In genomic region chr3:150371741-150372254, GRCh38 we compare ENCODE assay signal across 8 cellular contexts. TPM values are rescaled to one million over a fixed set of nuclear protein-coding genes. Genes with fewer than 3 reads are reported as not detected.
DNase-seq lines count a peak whose midpoint lies in the region; ATAC-seq and TF ChIP-seq lines count a peak whose summit lies in the region.

No MANE protein-coding gene starts in this region.

- H2AFZ ChIP-seq in osteoblast (ENCODE audit: low read length) = peak overlapping the region; percentile 49

- ATAC-seq in GM18502 (IDR thresholded peaks at IDR 0.05; ENCODE audit: poor library complexity, unreplicated experiment) = no peak

- peak overlapping the region; percentile 99 for H3K4me2 ChIP-seq in osteoblast (ENCODE audit: insufficient read depth, low read length)

- peak overlapping the region; percentile 49 for H3K4me3 ChIP-seq in fibroblast of mammary gland (ENCODE audit: control insufficient read depth, low read depth, low read length)
- H3K4me3 ChIP-seq in osteoblast (ENCODE audit: insufficient read depth, low read length) = peak overlapping the region; percentile 75

- no peaks in the 10 kb centered on the region for H4K20me1 ChIP-seq in osteoblast (ENCODE audit: insufficient read depth, low read length)

- H3K36me3 ChIP-seq in osteoblast (ENCODE audit: insufficient read depth, low read length) = no peaks in the 10 kb centered on the region

- H3K9me3 ChIP-seq in osteoblast (ENCODE audit: low read depth, low read length) = no peaks in the 10 kb centered on the region

- DNase-seq in ELR (ENCODE audit: low read depth) (peak; percentile 100), RPMI7951 (ENCODE audit: low read depth) (peak; percentile 98), fibroblast of mammary gland (ENCODE audit: low read depth) (peak; percentile 98), osteoblast (ENCODE audit: insufficient read length, low spot score, missing footprints) (peak; percentile 51), NCI-H1105 treated with DMSO at 0.1 percent for 48 hours (lab: John Stamatoyannopoulos, UW) (no peak), GF-D8 (lab: John Stamatoyannopoulos, UW) (no peak)
- no peak for DNase-seq in stimulated activated naive CD4-positive, alpha-beta T cell treated with Interleukin-2 at 50 U/mL for 16 hours (lab: John Stamatoyannopoulos, UW)

- H3K27me3 ChIP-seq in osteoblast (ENCODE audit: insufficient read depth, low read length) = no peaks in the 10 kb centered on the region

- H3K27ac ChIP-seq in osteoblast (ENCODE audit: low read depth, low read length) = peak overlapping the region; percentile 97

- H3K4me1 ChIP-seq in osteoblast (ENCODE audit: insufficient read depth, low read length) = peaks cover 46% of the 10 kb centered on the region

- TF ChIP-seq CTCF in fibroblast of mammary gland (conservative IDR thresholded peaks at IDR 0.05; ENCODE audit: control insufficient read depth, insufficient read depth, low read depth, low read length) = no peak
- TF ChIP-seq CTCF in osteoblast (IDR thresholded peaks at IDR 0.05; ENCODE audit: extremely low read depth, low read depth, low read length) = no peak

- peaks cover 9% of the 10 kb centered on the region for H3K79me2 ChIP-seq in osteoblast (ENCODE audit: insufficient read depth, low read length)

RNA-seq across cellular contexts. Expression of gene TSC22D2, which starts 36.3 kb away (rescaled TPM):
- 6.2 and 8.9 TPM in 2 replicates for total RNA-seq in RPMI7951 (2014; rRNA removed; shearing (Covaris generic))
- 13.4 and 15.3 TPM in 2 replicates for total RNA-seq in osteoblast

Comparison
In these comparisons a context has a peak if more than half of its experiments do, and no peak if none do; other contexts are left out.
1. DNase-seq: peak in ELR (single experiment), RPMI7951 (single experiment), fibroblast of mammary gland (single experiment) and osteoblast (single experiment); none in NCI-H1105 treated with DMSO at 0.1 percent for 48 hours (single experiment), stimulated activated naive CD4-positive, alpha-beta T cell treated with Interleukin-2 at 50 U/mL for 16 hours (single experiment) and GF-D8 (single experiment).